ENCODE assay signal across 22 cellular contexts in the genomic region with DNA sequence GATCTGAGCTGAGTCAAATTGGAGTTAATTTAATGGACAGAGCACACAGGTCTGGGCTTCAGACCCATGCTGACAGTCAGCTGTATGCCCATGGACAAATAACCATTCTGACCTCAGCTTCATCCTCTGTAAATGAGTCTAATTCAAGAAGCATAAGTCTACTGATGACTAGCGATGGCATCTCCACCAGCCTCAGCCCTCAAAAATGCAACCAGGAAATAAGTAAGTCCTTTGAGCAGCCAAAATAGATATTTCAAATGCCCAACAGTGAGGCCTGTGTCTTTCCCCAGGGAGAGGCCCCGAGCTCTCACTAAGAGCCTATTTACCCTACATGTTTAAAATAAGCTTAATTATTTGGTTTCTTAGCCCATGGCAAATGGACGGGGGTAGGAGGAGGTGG.
DNase-seq lines count a peak whose midpoint lies in the region; ATAC-seq and TF ChIP-seq lines count a peak whose summit lies in the region.
"Had no signal": no experiment of that assay in that cellular context is flagged by ENCODE, and none has a peak within 500 bp of the region (broad histone marks: within the 10 kb centered on the region; RNA-seq: fewer than 3 reads in every experiment).

No MANE protein-coding gene starts in this region.

- DNase-seq in A172 (ENCODE audit: low spot score) (peak; percentile 31), GM04504 (ENCODE audit: low read depth) (peak; percentile 16), astrocyte of the spinal cord (ENCODE audit: low read depth, low spot score) (peak; percentile 62), foreskin keratinocyte (peak; percentile 32 to 58), GF-D8 (lab: John Stamatoyannopoulos, UW) (no peak), H7 (no peak)
- no peak for DNase-seq in activated effector memory CD4-positive, alpha-beta T cell treated with Interleukin-2 at 50 U/mL for 16 hours
- DNase-seq: 8988T; activated gamma-delta T cell; anterior cingulate cortex; CD8-positive, alpha-beta T cell; cortex of kidney; erythroblast; islet precursor cell; NCI-H1048; NCI-H526; nephron progenitor cell; SJCRH30; stimulated activated naive CD4-positive, alpha-beta T cell treated with Interleukin-2 at 50 U/mL for 16 hours; upper lobe of right lung had no signal

- no peaks in the 10 kb centered on the region for H3K27me3 ChIP-seq in foreskin keratinocyte
- no peaks in the 10 kb centered on the region; the same call in 1 of the 2 replicates for H3K27me3 ChIP-seq in H7 (ENCODE audit: control insufficient read depth, insufficient read depth, low read length)
- H3K27me3 ChIP-seq: SJCRH30, upper lobe of right lung had no signal

- no peak overlapping the region for H3K27ac ChIP-seq in foreskin keratinocyte
- H3K27ac ChIP-seq: SJCRH30, upper lobe of right lung had no signal

- in situ Hi-C loops in astrocyte of the spinal cord (cut with HindIII; ENCODE audit: low sequenced_read_pairs) = no loop called here

- ATAC-seq in foreskin keratinocyte = peak; percentile 21
- no peak for ATAC-seq in GM21381 (IDR thresholded peaks at IDR 0.05; ENCODE audit: unreplicated experiment)
- ATAC-seq: activated CD4-positive, CD25-positive, alpha-beta regulatory T cell treated with anti-CD3 and anti-CD28 coated beads, Interleukin-2, amount 50 U/mL, for 24 hours; CD8-positive, alpha-beta T cell; upper lobe of right lung had no signal

- TF ChIP-seq CTCF in astrocyte of the spinal cord (IDR thresholded peaks at IDR 0.05; ENCODE audit: low read depth, low read length) = no peak
- TF ChIP-seq CTCF in foreskin keratinocyte (conservative IDR thresholded peaks at IDR 0.05) = no peak

- H3K4me1 ChIP-seq in foreskin keratinocyte = peaks cover 9% of the 10 kb centered on the region
- H3K4me1 ChIP-seq: upper lobe of right lung had no signal

- H3K4me3 ChIP-seq in astrocyte of the spinal cord (ENCODE audit: low read depth, low read length) (no peak overlapping the region), H7 (ENCODE audit: insufficient read depth, low read depth, low read length) (no peak overlapping the region)
- H3K4me3 ChIP-seq: SJCRH30, upper lobe of right lung had no signal

- no peaks in the 10 kb centered on the region for H3K36me3 ChIP-seq in H7 (replicated peaks; ENCODE audit: control insufficient read depth, insufficient read depth, low read length)
- H3K36me3 ChIP-seq: SJCRH30, upper lobe of right lung had no signal

Comparison
In these comparisons a context has a peak if more than half of its experiments do, and no peak if none do; other contexts are left out.
1. DNase-seq: peak in A172 (single experiment), GM04504 (single experiment), astrocyte of the spinal cord (single experiment) and foreskin keratinocyte (2 of 2); none in activated effector memory CD4-positive, alpha-beta T cell treated with Interleukin-2 at 50 U/mL for 16 hours (single experiment), GF-D8 (single experiment) and H7 (single experiment).